In genomic region chr11:118227865-118228785, GRCh38 we compare ENCODE assay signal across 9 cellular contexts. TPM values are rescaled to one million over a fixed set of nuclear protein-coding genes. Genes with fewer than 3 reads are reported as not detected.
DNase-seq lines count a peak whose midpoint lies in the region; ATAC-seq, FAIRE-seq and TF ChIP-seq lines count a peak whose summit lies in the region.
"Had no signal": no experiment of that assay in that cellular context is flagged by ENCODE, and none has a peak within 500 bp of the region (broad histone marks: within the 10 kb centered on the region; RNA-seq: fewer than 3 reads in every experiment).

No MANE protein-coding gene starts in this region.

- TF ChIP-seq POLR2A in GM12878 (IDR thresholded peaks at IDR 0.05; ENCODE audit: low read depth, low read length): no peak

- no peak for TF ChIP-seq RAD21 in GM12878 (IDR thresholded peaks at IDR 0.05; ENCODE audit: insufficient read depth, low read depth, low read length)

- BruUV-seq in GM12878 (replicated peaks; lab: Mats Ljungman, UMichigan): no TSS peak

- SMC1A ChIA-PET in GM12878 (lab: Charles Lee; ENCODE audit: uncharacterized antibody, unreplicated experiment): interaction anchor here (1.5 to 4.6 kb wide), 5 partner anchors 12 to 24 kb away, joined by 3 to 80 read pairs (median 9); partner anchors contain the start of gene MPZL3

- ATAC-seq in CD8-positive, alpha-beta T cell: peak; percentile 13
- ATAC-seq in HG03520 (IDR thresholded peaks at IDR 0.05; ENCODE audit: unreplicated experiment): peak; percentile 50
- ATAC-seq in GM12878: peak; percentile 85

- TF ChIP-seq CTCF in CD8-positive, alpha-beta T cell (IDR thresholded peaks at IDR 0.05): no peak
- TF ChIP-seq CTCF in GM20000 (IDR thresholded peaks at IDR 0.05; ENCODE audit: extremely low read depth, missing control alignments): no peak
- TF ChIP-seq CTCF in GM12878 (IDR thresholded peaks at IDR 0.05 in 2 of 3, conservative IDR thresholded peaks at IDR 0.05 in 1 of 3; ENCODE audit: control insufficient read depth in 2 of 3, extremely low read depth in 1 of 3, insufficient read depth in 1 of 3, low read depth in 3 of 3, low read length in 3 of 3): no peak
- no peak for TF ChIP-seq CTCF in foreskin fibroblast (IDR thresholded peaks at IDR 0.05; ENCODE audit: low read depth, low read length)

- no peaks in the 10 kb centered on the region for H3K27me3 ChIP-seq in CD8-positive, alpha-beta T cell (ENCODE audit: insufficient read depth, low read length)
- H3K27me3 ChIP-seq in GM12878 (replicated peaks in 1 of 2; ENCODE audit: control insufficient read depth in 2 of 2, insufficient read depth in 2 of 2, low read length in 1 of 2): no peaks in the 10 kb centered on the region

- peak overlapping the region; percentile 56 for H3K4me2 ChIP-seq in GM12878 (ENCODE audit: control insufficient read depth, insufficient read depth)

- no peaks in the 10 kb centered on the region for H3K9me3 Mint-ChIP-seq in CD8-positive, alpha-beta T cell

- no peaks in the 10 kb centered on the region for H3K79me2 ChIP-seq in GM12878 (ENCODE audit: control insufficient read depth, insufficient read depth, low read length)

- no peak overlapping the region for H3K4me3 ChIP-seq in CD8-positive, alpha-beta T cell (ENCODE audit: low read depth, low read length)
- H3K4me3 ChIP-seq in GM12878 (no peak overlapping the region), foreskin fibroblast (ENCODE audit: low read depth in 1 of 2, low read length in 2 of 2) (no peak overlapping the region)

- peak overlapping the region; percentile 8 for H3K27ac ChIP-seq in CD8-positive, alpha-beta T cell (ENCODE audit: low read depth, low read length)
- peak overlapping the region; percentile 45; the same call in 1 of the 2 replicates for H3K27ac ChIP-seq in GM12878 (ENCODE audit: control insufficient read depth, insufficient read depth)

- no peak overlapping the region for H3K27ac Mint-ChIP-seq in CD8-positive, alpha-beta T cell

- intact Hi-C loops in CD8-positive, alpha-beta T cell (cut with DNase I, micrococcal nuclease): loop anchor here (1.0 kb wide), 3 partner anchors 11 to 27 kb away; no protein-coding TSS in a partner anchor
- intact Hi-C loops in GM12878 (cut with micrococcal nuclease; ENCODE audit: unreplicated experiment): loop anchor here (2.0 kb wide), 1 partner anchor 17 kb away; no protein-coding TSS in a partner anchor

- H3K27me3 Mint-ChIP-seq in CD8-positive, alpha-beta T cell (ENCODE audit: low read depth): no peaks in the 10 kb centered on the region

- TF ChIP-seq EP300 in GM12878 (IDR thresholded peaks at IDR 0.05; ENCODE audit: borderline replicate concordance in 1 of 2, control insufficient read depth in 1 of 2, low read depth in 2 of 2, low read length in 2 of 2): peak; percentile 90 to 94

- in situ Hi-C loops in GM12878 (cut with MboI): no loop called here

- under 1% methylated on average over 8 of the region's 8 CpGs for WGBS in GM12878 (ENCODE audit: insufficient coverage, insufficient replicate concordance, low lambda C conversion rate, missing lambda C conversion rate)

- RAD21 ChIA-PET in GM12878 (lab: Charles Lee; ENCODE audit: unreplicated experiment): interaction anchor here (0.6 to 1.2 kb wide), 4 partner anchors 9 to 123 kb away, joined by 3 to 5 read pairs (median 3); no protein-coding TSS in a partner anchor

- peaks cover 66% of the 10 kb centered on the region for H3K4me1 ChIP-seq in CD8-positive, alpha-beta T cell (ENCODE audit: insufficient read depth, low read length)
- H3K4me1 ChIP-seq in GM12878 (ENCODE audit: control insufficient read depth, insufficient read depth, low read length): peaks cover 30% of the 10 kb centered on the region

- no peaks in the 10 kb centered on the region for H4K20me1 ChIP-seq in GM12878 (ENCODE audit: control insufficient read depth, insufficient read depth)

- DNase-seq in CD8-positive, alpha-beta T cell: peak in 1 of 7 experiments; percentile 19
- DNase-seq in GM20000 (ENCODE audit: low spot score): peak; percentile 29
- no peak for DNase-seq in GM12878 (ENCODE audit: low read depth, low spot score)
- DNase-seq in 8988T: no peak
- DNase-seq in foreskin fibroblast: no peak
- DNase-seq in nucleus accumbens (lab: John Stamatoyannopoulos, UW): no peak
- no peak for DNase-seq in NCI-H1417 treated with DMSO at 0.1 percent for 48 hours (lab: John Stamatoyannopoulos, UW)
- DNase-seq: NCI-H1436 treated with DMSO at 0.1 percent for 48 hours had no signal

- no peak overlapping the region for H2AFZ ChIP-seq in GM12878 (ENCODE audit: control insufficient read depth, low read depth, low read length)

- POLR2A ChIA-PET in CD8-positive, alpha-beta T cell (lab: Charles Lee): interaction anchor here (3.7 to 4.6 kb wide), 2 partner anchors 11 to 16 kb away, joined by 18 to 77 read pairs; no protein-coding TSS in a partner anchor
- POLR2A ChIA-PET in GM12878 (lab: Charles Lee): interaction anchor here (1.6 to 1.9 kb wide), 2 partner anchors 12 to 14 kb away, joined by 5 to 6 read pairs; no protein-coding TSS in a partner anchor

- no peak overlapping the region for H3K9ac ChIP-seq in GM12878 (ENCODE audit: control insufficient read depth, insufficient read depth, low read length)

- peaks cover 17% of the 10 kb centered on the region for H3K36me3 Mint-ChIP-seq in CD8-positive, alpha-beta T cell

- H3K9me3 ChIP-seq in CD8-positive, alpha-beta T cell (ENCODE audit: low read length): no peaks in the 10 kb centered on the region
- H3K9me3 ChIP-seq in GM12878 (replicated peaks; ENCODE audit: control insufficient read depth, insufficient read depth, low read length): peaks cover 1% of the 10 kb centered on the region; the same call in 1 of the 3 replicates

- H3K4me1 Mint-ChIP-seq in CD8-positive, alpha-beta T cell (ENCODE audit: low read depth): peaks cover 49% of the 10 kb centered on the region

- FAIRE-seq in GM12878 (lab: Jason Lieb, UNC): peak; percentile 18

- H3K4me3 Mint-ChIP-seq in CD8-positive, alpha-beta T cell: peak overlapping the region; percentile 48

- H3K36me3 ChIP-seq in CD8-positive, alpha-beta T cell (ENCODE audit: insufficient read depth, low read length): no peaks in the 10 kb centered on the region
- H3K36me3 ChIP-seq in GM12878 (ENCODE audit: control insufficient read depth in 2 of 2, insufficient read depth in 2 of 2, low read length in 1 of 2): peaks cover 0 to 2% of the 10 kb centered on the region in 2 experiments; a peak in 2 of 4 replicates

- CTCF ChIA-PET in CD8-positive, alpha-beta T cell (lab: Charles Lee): interaction anchor here (2.1 to 4.1 kb wide), 2 partner anchors 10 to 29 kb away, joined by 7 to 25 read pairs; no protein-coding TSS in a partner anchor
- CTCF ChIA-PET in GM12878 (lab: Yijun Ruan, JAX): interaction anchor here (0.8 to 1.6 kb wide), 5 partner anchors 14 to 63 kb away, joined by 3 to 6 read pairs (median 3); no protein-coding TSS in a partner anchor

RNA-seq across cellular contexts. Expression of gene JAML, which starts 3.3 kb away (rescaled TPM):
- total RNA-seq in CD8-positive, alpha-beta T cell: 10 to 100 TPM; 38.4 to 40.4 TPM
- 12.6 TPM in 2 replicates for total RNA-seq in GM12878 (2013; cell fraction: nucleolus; rRNA removed)
- total RNA-seq in GM12878 (2014; rRNA removed): 2.9 and 5.0 TPM in 2 replicates
- 3.4 and 4.7 TPM in 2 replicates for total RNA-seq in GM12878 (2014; rRNA removed; fragmentation: Illumina TruSeq; extraction: Trizol)
- total RNA-seq in GM12878 (2021): 2.4 and 3.7 TPM in 2 replicates
- 0.88 TPM for polyA plus RNA-seq in GM12878 (2011; ENCODE audit: low read depth)
- polyA plus RNA-seq in GM12878 (2011; rRNA removed): 0.50 and 0.60 TPM in 2 replicates
- polyA plus RNA-seq in GM12878 (2011; cell fraction: cytosol; rRNA removed): 0.25 and 0.27 TPM in 2 replicates
- polyA plus RNA-seq in GM12878 (2011; cell fraction: nucleus; rRNA removed): 1.2 and 1.5 TPM in 2 replicates
- polyA plus RNA-seq in GM12878 (2012): 0.62 and 1.2 TPM in 2 replicates
- polyA plus RNA-seq in GM12878 (2014; fragmentation: Illumina TruSeq; extraction: Trizol): 4.8 and 6.1 TPM in 2 replicates
- polyA plus RNA-seq in GM12878 (2014; fragmentation: Nextera tagmentation; extraction: Ambion mirVana): 1 to 10 TPM; 2.9 to 3.5 TPM
- polyA plus RNA-seq in GM12878 (2014; rRNA removed): 2.1 and 4.0 TPM in 2 replicates
- polyA plus RNA-seq in GM12878 (2016; fragmentation: Nextera tagmentation; extraction: Ambion mirVana): 1 to 10 TPM; 7.7 to 8.1 TPM
- 0.31 and 0.66 TPM in 2 replicates for polyA minus RNA-seq in GM12878 (2011; rRNA and poly(A)+ RNA removed)
- not detected in 2 replicates for polyA minus RNA-seq in GM12878 (2011; cell fraction: cytosol; rRNA and poly(A)+ RNA removed)
- 0.57 and 0.85 TPM in 2 replicates for polyA minus RNA-seq in GM12878 (2011; cell fraction: nucleus; rRNA and poly(A)+ RNA removed)

RNA-seq across cellular contexts. Expression of gene MPZL3, which starts 24.0 kb away (rescaled TPM):
- total RNA-seq in CD8-positive, alpha-beta T cell: 10 to 100 TPM; 15.3 to 16.8 TPM
- 5.2 and 5.4 TPM in 2 replicates for total RNA-seq in GM12878 (2013; cell fraction: nucleolus; rRNA removed)
- total RNA-seq in GM12878 (2014; rRNA removed): 7.3 and 9.8 TPM in 2 replicates
- 6.6 TPM in 2 replicates for total RNA-seq in GM12878 (2014; rRNA removed; fragmentation: Illumina TruSeq; extraction: Trizol)
- total RNA-seq in GM12878 (2021): 5.6 and 6.4 TPM in 2 replicates
- polyA plus RNA-seq in GM12878 (2011; ENCODE audit: low read depth): 1.7 TPM
- polyA plus RNA-seq in GM12878 (2011; rRNA removed): 5.5 and 8.5 TPM in 2 replicates
- polyA plus RNA-seq in GM12878 (2011; cell fraction: cytosol; rRNA removed): 3.0 TPM in 2 replicates
- 1.9 and 2.6 TPM in 2 replicates for polyA plus RNA-seq in GM12878 (2011; cell fraction: nucleus; rRNA removed)
- polyA plus RNA-seq in GM12878 (2012): 2.2 and 2.4 TPM in 2 replicates
- 6.0 and 8.0 TPM in 2 replicates for polyA plus RNA-seq in GM12878 (2014; fragmentation: Illumina TruSeq; extraction: Trizol)
- polyA plus RNA-seq in GM12878 (2014; fragmentation: Nextera tagmentation; extraction: Ambion mirVana): 1 to 10 TPM; 2.1 to 7.5 TPM
- polyA plus RNA-seq in GM12878 (2014; rRNA removed): 4.6 and 7.0 TPM in 2 replicates
- 1 to 10 TPM; 4.0 to 4.7 TPM for polyA plus RNA-seq in GM12878 (2016; fragmentation: Nextera tagmentation; extraction: Ambion mirVana)
- polyA minus RNA-seq in GM12878 (2011; rRNA and poly(A)+ RNA removed): 6.7 and 8.9 TPM in 2 replicates
- 1.6 and 2.2 TPM in 2 replicates for polyA minus RNA-seq in GM12878 (2011; cell fraction: cytosol; rRNA and poly(A)+ RNA removed)
- 0.73 and 0.86 TPM in 2 replicates for polyA minus RNA-seq in GM12878 (2011; cell fraction: nucleus; rRNA and poly(A)+ RNA removed)

RNA-seq across cellular contexts. Expression of gene MPZL2, which starts 36.0 kb away (rescaled TPM):
- 1 to 10 TPM; 1.2 to 1.4 TPM for total RNA-seq in CD8-positive, alpha-beta T cell
- 1.6 and 1.8 TPM in 2 replicates for total RNA-seq in GM12878 (2013; cell fraction: nucleolus; rRNA removed)
- total RNA-seq in GM12878 (2014; rRNA removed) (3.3 and 4.0 TPM in 2 replicates), GM12878 (2014; rRNA removed; fragmentation: Illumina TruSeq; extraction: Trizol) (3.0 and 3.1 TPM in 2 replicates), GM12878 (2021) (3.2 and 4.4 TPM in 2 replicates)
- polyA plus RNA-seq in GM12878 (2011; ENCODE audit: low read depth): not detected
- polyA plus RNA-seq in GM12878 (2011; rRNA removed) (0.76 and 0.81 TPM in 2 replicates), GM12878 (2014; fragmentation: Illumina TruSeq; extraction: Trizol) (4.8 and 5.2 TPM in 2 replicates), GM12878 (2014; fragmentation: Nextera tagmentation; extraction: Ambion mirVana) (1 to 10 TPM; 4.2 to 4.5 TPM), GM12878 (2014; rRNA removed) (2.5 and 2.6 TPM in 2 replicates), GM12878 (2016; fragmentation: Nextera tagmentation; extraction: Ambion mirVana) (1 to 10 TPM in 1 of 2 experiments, under 1 TPM in 1; 0.88 to 1.6 TPM)
- 0.37 and 0.45 TPM in 2 replicates for polyA plus RNA-seq in GM12878 (2011; cell fraction: cytosol; rRNA removed)
- polyA plus RNA-seq in GM12878 (2011; cell fraction: nucleus; rRNA removed): 0.89 and 1.5 TPM in 2 replicates
- 0.15 and 0.17 TPM in 2 replicates for polyA plus RNA-seq in GM12878 (2012)
- polyA minus RNA-seq in GM12878 (2011; rRNA and poly(A)+ RNA removed): 0.21 and 0.44 TPM in 2 replicates
- not detected in 2 replicates for polyA minus RNA-seq in GM12878 (2011; cell fraction: cytosol; rRNA and poly(A)+ RNA removed)
- 0.12 TPM in 1 of 2 replicates, not detected in the other for polyA minus RNA-seq in GM12878 (2011; cell fraction: nucleus; rRNA and poly(A)+ RNA removed)

RNA-seq across cellular contexts. Expression of gene SCN2B, which starts 51.7 kb away (rescaled TPM):
- not detected for total RNA-seq in CD8-positive, alpha-beta T cell
- not detected in 2 replicates for total RNA-seq in GM12878 (2013; cell fraction: nucleolus; rRNA removed)
- 0.05 TPM in 1 of 2 replicates, not detected in the other for total RNA-seq in GM12878 (2014; rRNA removed)
- not detected in 2 replicates for total RNA-seq in GM12878 (2014; rRNA removed; fragmentation: Illumina TruSeq; extraction: Trizol)
- not detected in 2 replicates for total RNA-seq in GM12878 (2021)
- polyA plus RNA-seq in GM12878 (2011; ENCODE audit: low read depth): not detected
- 0.01 TPM in 1 of 2 replicates, not detected in the other for polyA plus RNA-seq in GM12878 (2011; rRNA removed)
- not detected in 2 replicates for polyA plus RNA-seq in GM12878 (2011; cell fraction: cytosol; rRNA removed)
- not detected in 2 replicates for polyA plus RNA-seq in GM12878 (2011; cell fraction: nucleus; rRNA removed)
- polyA plus RNA-seq in GM12878 (2012): not detected in 2 replicates
- polyA plus RNA-seq in GM12878 (2014; fragmentation: Illumina TruSeq; extraction: Trizol): not detected in 2 replicates
- polyA plus RNA-seq in GM12878 (2014; fragmentation: Nextera tagmentation; extraction: Ambion mirVana): not detected
- polyA plus RNA-seq in GM12878 (2014; rRNA removed): not detected in 2 replicates
- not detected for polyA plus RNA-seq in GM12878 (2016; fragmentation: Nextera tagmentation; extraction: Ambion mirVana)
- not detected in 2 replicates for polyA minus RNA-seq in GM12878 (2011; rRNA and poly(A)+ RNA removed)
- polyA minus RNA-seq in GM12878 (2011; cell fraction: cytosol; rRNA and poly(A)+ RNA removed): not detected in 2 replicates
- polyA minus RNA-seq in GM12878 (2011; cell fraction: nucleus; rRNA and poly(A)+ RNA removed): not detected in 2 replicates

Comparison
In these comparisons a context has a peak if more than half of its experiments do, and no peak if none do; other contexts are left out.
1. ATAC-seq: peak in every context shown above with its lines; median percentile 85 in GM12878; 50 in HG03520; 13 in CD8-positive, alpha-beta T cell.